ENCODE assay signal across 2 cellular contexts in the genomic region with DNA sequence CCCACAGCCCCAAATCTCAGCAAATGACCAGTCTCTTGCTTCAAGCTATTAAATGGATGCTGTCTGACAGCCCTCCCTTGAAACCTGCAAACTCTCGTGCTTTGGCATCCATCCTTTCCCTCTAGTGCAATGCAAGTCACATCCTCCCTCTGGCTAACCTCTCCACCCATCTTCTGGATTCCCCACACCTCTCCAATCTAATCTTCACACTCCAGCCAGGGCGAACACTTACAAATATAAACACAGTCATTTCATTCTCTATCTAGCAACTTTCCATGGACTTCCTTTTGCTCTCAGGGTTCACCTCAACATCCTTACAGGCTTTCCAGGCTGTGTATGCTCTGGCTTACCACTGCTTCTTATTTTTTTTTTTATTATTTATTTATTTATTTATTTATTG.
TF ChIP-seq lines count a peak whose summit lies in the region.

No MANE protein-coding gene starts in this region.

TF ChIP-seq in GM12891, 5 proteins besides CTCF, POLR2A, EP300 and RAD21:
- TF ChIP-seq POU2F2 (IDR thresholded peaks at IDR 0.05; ENCODE audit: low read depth, low read length) (no peak), PAX5 (IDR thresholded peaks at IDR 0.05; ENCODE audit: insufficient read depth, low read length, severe bottlenecking) (no peak), TAF1 (IDR thresholded peaks at IDR 0.05; ENCODE audit: low read depth, low read length) (no peak), POLR2AphosphoS5 (IDR thresholded peaks at IDR 0.05; ENCODE audit: low read depth, low read length) (no peak), SPI1 (IDR thresholded peaks at IDR 0.05; ENCODE audit: low read depth, low read length) (no peak)

TF ChIP-seq in HepG2, 621 proteins besides CTCF, POLR2A, EP300 and RAD21:
- TF ChIP-seq ZNF644 (CRISPR knock-in tag; IDR thresholded peaks at IDR 0.05; ENCODE audit: low read depth) (no peak), ZNF552 (CRISPR knock-in tag; IDR thresholded peaks at IDR 0.05; ENCODE audit: borderline replicate concordance) (no peak), ZFY (CRISPR knock-in tag; IDR thresholded peaks at IDR 0.05) (no peak), TOPORS (CRISPR knock-in tag; IDR thresholded peaks at IDR 0.05) (no peak), RBFOX2 (IDR thresholded peaks at IDR 0.05; ENCODE audit: low read depth, low read length) (no peak), PHB2 (IDR thresholded peaks at IDR 0.05; ENCODE audit: partially characterized antibody) (no peak), CCAR2 (optimal IDR thresholded peaks at IDR 0.05; ENCODE audit: low read depth, low read length) (no peak), HES4 (CRISPR knock-in tag; IDR thresholded peaks at IDR 0.05; ENCODE audit: borderline replicate concordance) (no peak), GATAD1 (CRISPR knock-in tag; IDR thresholded peaks at IDR 0.05) (no peak), BRD4 (CRISPR knock-in tag; IDR thresholded peaks at IDR 0.05) (no peak), ZNF792 (CRISPR knock-in tag; IDR thresholded peaks at IDR 0.05) (no peak), AGO2 (optimal IDR thresholded peaks at IDR 0.05; ENCODE audit: low read depth, low read length) (no peak), ZNF17 (CRISPR knock-in tag; IDR thresholded peaks at IDR 0.05) (no peak), AGO1 (IDR thresholded peaks at IDR 0.05; ENCODE audit: low read depth, low read length, poor library complexity, severe bottlenecking) (no peak)
- TF ChIP-seq, protein P1, sequence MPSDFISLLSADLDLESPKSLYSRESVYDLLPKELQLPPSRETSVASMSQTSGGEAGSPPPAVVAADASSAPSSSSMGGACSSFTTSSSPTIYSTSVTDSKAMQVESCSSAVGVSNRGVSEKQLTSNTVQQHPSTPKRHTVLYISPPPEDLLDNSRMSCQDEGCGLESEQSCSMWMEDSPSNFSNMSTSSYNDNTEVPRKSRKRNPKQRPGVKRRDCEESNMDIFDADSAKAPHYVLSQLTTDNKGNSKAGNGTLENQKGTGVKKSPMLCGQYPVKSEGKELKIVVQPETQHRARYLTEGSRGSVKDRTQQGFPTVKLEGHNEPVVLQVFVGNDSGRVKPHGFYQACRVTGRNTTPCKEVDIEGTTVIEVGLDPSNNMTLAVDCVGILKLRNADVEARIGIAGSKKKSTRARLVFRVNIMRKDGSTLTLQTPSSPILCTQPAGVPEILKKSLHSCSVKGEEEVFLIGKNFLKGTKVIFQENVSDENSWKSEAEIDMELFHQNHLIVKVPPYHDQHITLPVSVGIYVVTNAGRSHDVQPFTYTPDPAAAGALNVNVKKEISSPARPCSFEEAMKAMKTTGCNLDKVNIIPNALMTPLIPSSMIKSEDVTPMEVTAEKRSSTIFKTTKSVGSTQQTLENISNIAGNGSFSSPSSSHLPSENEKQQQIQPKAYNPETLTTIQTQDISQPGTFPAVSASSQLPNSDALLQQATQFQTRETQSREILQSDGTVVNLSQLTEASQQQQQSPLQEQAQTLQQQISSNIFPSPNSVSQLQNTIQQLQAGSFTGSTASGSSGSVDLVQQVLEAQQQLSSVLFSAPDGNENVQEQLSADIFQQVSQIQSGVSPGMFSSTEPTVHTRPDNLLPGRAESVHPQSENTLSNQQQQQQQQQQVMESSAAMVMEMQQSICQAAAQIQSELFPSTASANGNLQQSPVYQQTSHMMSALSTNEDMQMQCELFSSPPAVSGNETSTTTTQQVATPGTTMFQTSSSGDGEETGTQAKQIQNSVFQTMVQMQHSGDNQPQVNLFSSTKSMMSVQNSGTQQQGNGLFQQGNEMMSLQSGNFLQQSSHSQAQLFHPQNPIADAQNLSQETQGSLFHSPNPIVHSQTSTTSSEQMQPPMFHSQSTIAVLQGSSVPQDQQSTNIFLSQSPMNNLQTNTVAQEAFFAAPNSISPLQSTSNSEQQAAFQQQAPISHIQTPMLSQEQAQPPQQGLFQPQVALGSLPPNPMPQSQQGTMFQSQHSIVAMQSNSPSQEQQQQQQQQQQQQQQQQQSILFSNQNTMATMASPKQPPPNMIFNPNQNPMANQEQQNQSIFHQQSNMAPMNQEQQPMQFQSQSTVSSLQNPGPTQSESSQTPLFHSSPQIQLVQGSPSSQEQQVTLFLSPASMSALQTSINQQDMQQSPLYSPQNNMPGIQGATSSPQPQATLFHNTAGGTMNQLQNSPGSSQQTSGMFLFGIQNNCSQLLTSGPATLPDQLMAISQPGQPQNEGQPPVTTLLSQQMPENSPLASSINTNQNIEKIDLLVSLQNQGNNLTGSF (CRISPR knock-in tag; IDR thresholded peaks at IDR 0.05): no peak
- TF ChIP-seq, protein P2, sequence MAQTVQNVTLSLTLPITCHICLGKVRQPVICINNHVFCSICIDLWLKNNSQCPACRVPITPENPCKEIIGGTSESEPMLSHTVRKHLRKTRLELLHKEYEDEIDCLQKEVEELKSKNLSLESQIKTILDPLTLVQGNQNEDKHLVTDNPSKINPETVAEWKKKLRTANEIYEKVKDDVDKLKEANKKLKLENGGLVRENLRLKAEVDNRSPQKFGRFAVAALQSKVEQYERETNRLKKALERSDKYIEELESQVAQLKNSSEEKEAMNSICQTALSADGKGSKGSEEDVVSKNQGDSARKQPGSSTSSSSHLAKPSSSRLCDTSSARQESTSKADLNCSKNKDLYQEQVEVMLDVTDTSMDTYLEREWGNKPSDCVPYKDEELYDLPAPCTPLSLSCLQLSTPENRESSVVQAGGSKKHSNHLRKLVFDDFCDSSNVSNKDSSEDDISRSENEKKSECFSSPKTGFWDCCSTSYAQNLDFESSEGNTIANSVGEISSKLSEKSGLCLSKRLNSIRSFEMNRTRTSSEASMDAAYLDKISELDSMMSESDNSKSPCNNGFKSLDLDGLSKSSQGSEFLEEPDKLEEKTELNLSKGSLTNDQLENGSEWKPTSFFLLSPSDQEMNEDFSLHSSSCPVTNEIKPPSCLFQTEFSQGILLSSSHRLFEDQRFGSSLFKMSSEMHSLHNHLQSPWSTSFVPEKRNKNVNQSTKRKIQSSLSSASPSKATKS (CRISPR knock-in tag; IDR thresholded peaks at IDR 0.05): no peak
- TF ChIP-seq, protein P3, sequence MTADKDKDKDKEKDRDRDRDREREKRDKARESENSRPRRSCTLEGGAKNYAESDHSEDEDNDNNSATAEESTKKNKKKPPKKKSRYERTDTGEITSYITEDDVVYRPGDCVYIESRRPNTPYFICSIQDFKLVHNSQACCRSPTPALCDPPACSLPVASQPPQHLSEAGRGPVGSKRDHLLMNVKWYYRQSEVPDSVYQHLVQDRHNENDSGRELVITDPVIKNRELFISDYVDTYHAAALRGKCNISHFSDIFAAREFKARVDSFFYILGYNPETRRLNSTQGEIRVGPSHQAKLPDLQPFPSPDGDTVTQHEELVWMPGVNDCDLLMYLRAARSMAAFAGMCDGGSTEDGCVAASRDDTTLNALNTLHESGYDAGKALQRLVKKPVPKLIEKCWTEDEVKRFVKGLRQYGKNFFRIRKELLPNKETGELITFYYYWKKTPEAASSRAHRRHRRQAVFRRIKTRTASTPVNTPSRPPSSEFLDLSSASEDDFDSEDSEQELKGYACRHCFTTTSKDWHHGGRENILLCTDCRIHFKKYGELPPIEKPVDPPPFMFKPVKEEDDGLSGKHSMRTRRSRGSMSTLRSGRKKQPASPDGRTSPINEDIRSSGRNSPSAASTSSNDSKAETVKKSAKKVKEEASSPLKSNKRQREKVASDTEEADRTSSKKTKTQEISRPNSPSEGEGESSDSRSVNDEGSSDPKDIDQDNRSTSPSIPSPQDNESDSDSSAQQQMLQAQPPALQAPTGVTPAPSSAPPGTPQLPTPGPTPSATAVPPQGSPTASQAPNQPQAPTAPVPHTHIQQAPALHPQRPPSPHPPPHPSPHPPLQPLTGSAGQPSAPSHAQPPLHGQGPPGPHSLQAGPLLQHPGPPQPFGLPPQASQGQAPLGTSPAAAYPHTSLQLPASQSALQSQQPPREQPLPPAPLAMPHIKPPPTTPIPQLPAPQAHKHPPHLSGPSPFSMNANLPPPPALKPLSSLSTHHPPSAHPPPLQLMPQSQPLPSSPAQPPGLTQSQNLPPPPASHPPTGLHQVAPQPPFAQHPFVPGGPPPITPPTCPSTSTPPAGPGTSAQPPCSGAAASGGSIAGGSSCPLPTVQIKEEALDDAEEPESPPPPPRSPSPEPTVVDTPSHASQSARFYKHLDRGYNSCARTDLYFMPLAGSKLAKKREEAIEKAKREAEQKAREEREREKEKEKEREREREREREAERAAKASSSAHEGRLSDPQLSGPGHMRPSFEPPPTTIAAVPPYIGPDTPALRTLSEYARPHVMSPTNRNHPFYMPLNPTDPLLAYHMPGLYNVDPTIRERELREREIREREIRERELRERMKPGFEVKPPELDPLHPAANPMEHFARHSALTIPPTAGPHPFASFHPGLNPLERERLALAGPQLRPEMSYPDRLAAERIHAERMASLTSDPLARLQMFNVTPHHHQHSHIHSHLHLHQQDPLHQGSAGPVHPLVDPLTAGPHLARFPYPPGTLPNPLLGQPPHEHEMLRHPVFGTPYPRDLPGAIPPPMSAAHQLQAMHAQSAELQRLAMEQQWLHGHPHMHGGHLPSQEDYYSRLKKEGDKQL (CRISPR knock-in tag; IDR thresholded peaks at IDR 0.05; ENCODE audit: low read depth): no peak
